23 cellular contexts compared by ENCODE assay signal in genomic region chr9:135068776-135069415, GRCh38. TPM values are rescaled to one million over a fixed set of nuclear protein-coding genes. Genes with fewer than 3 reads are reported as not detected.
DNase-seq lines count a peak whose midpoint lies in the region; ATAC-seq and TF ChIP-seq lines count a peak whose summit lies in the region.
"Had no signal": no experiment of that assay in that cellular context is flagged by ENCODE, and none has a peak within 500 bp of the region (broad histone marks: within the 10 kb centered on the region; RNA-seq: fewer than 3 reads in every experiment).

No MANE protein-coding gene starts in this region.

- H3K4me1 ChIP-seq in heart right ventricle (no peaks in the 10 kb centered on the region), RWPE2 (ENCODE audit: insufficient read depth, poor library complexity, severe bottlenecking) (no peaks in the 10 kb centered on the region), transverse colon (no peaks in the 10 kb centered on the region), mesenchymal stem cell (ENCODE audit: control insufficient read depth, insufficient read depth, low read depth, low read length) (no peaks in the 10 kb centered on the region)

- H3K27ac ChIP-seq in heart right ventricle: no peak overlapping the region
- H3K27ac ChIP-seq in RWPE2 (ENCODE audit: poor library complexity, severe bottlenecking): no peak overlapping the region
- H3K27ac ChIP-seq in transverse colon: no peak overlapping the region
- H3K27ac ChIP-seq in mesenchymal stem cell (ENCODE audit: low read length, poor library complexity, severe bottlenecking): no peak overlapping the region
- H3K27ac ChIP-seq: cardiac muscle cell, neutrophil, skin epidermis had no signal

- H3K4me2 ChIP-seq in mesenchymal stem cell (ENCODE audit: low read length, poor library complexity, severe bottlenecking): no peak overlapping the region

- intact Hi-C loops in Right ventricle myocardium inferior (cut with DNase I) (no loop called here), heart right ventricle (cut with DNase I) (no loop called here), transverse colon (cut with DNase I; ENCODE audit: low total_unique reads) (no loop called here)

- no peak overlapping the region for H3K18ac ChIP-seq in mesenchymal stem cell (ENCODE audit: low read depth in 1 of 2, low read length in 2 of 2)

- H3K14ac ChIP-seq in mesenchymal stem cell (ENCODE audit: low read length in 2 of 2): no peak overlapping the region

- H3K27me3 ChIP-seq in heart right ventricle (peaks cover 0 to 58% (median 47%) of the 10 kb centered on the region in 7 donors), RWPE2 (ENCODE audit: insufficient read depth, poor library complexity, severe bottlenecking) (peaks cover 4% of the 10 kb centered on the region), transverse colon (peaks cover 28% of the 10 kb centered on the region), mesenchymal stem cell (ENCODE audit: control insufficient read depth in 1 of 2, insufficient read depth in 1 of 2, low read length in 2 of 2) (peaks cover 3 to 42% of the 10 kb centered on the region in 2 experiments)

- H2AFZ ChIP-seq in mesenchymal stem cell (ENCODE audit: low read depth, low read length): no peak overlapping the region

- no peak overlapping the region for H2BK15ac ChIP-seq in mesenchymal stem cell (ENCODE audit: low read depth, poor library complexity, severe bottlenecking)

- ATAC-seq in Right ventricle myocardium inferior (no peak), heart right ventricle (no peak), RWPE2 (ENCODE audit: low read depth) (no peak)
- ATAC-seq: left cardiac atrium had no signal

- H4K8ac ChIP-seq in mesenchymal stem cell (ENCODE audit: low read length): no peak overlapping the region

- 79 to 80% methylated on average over 18 of the region's 18 CpGs for WGBS in heart right ventricle, 2 donors
- WGBS in transverse colon (ENCODE audit: low coverage in 1 of 2), 2 donors: 60 to 68% methylated on average over 5 to 18 of the region's 18 CpGs
- 83% methylated on average over 18 of the region's 18 CpGs for WGBS in mesenchymal stem cell

- H3K23ac ChIP-seq in mesenchymal stem cell (ENCODE audit: low read length in 2 of 2): no peak overlapping the region

- H3K9me3 ChIP-seq in heart right ventricle (peaks cover 0 to 8% (median 0%) of the 10 kb centered on the region in 11 donors), RWPE2 (ENCODE audit: severe bottlenecking) (peaks cover under 1% of the 10 kb centered on the region), transverse colon (no peaks in the 10 kb centered on the region), mesenchymal stem cell (ENCODE audit: control insufficient read depth, low read length) (no peaks in the 10 kb centered on the region)
- H3K9me3 ChIP-seq: neutrophil had no signal

- H2BK5ac ChIP-seq in mesenchymal stem cell (ENCODE audit: low read depth, low read length, poor library complexity, severe bottlenecking): no peak overlapping the region

- no peak overlapping the region for H2AK5ac ChIP-seq in mesenchymal stem cell (ENCODE audit: low read length, severe bottlenecking)

- H3K36me3 ChIP-seq in heart right ventricle (no peaks in the 10 kb centered on the region), RWPE2 (ENCODE audit: low read depth) (no peaks in the 10 kb centered on the region), transverse colon (no peaks in the 10 kb centered on the region), mesenchymal stem cell (ENCODE audit: control insufficient read depth in 1 of 2, insufficient read depth in 2 of 2, low read depth in 1 of 2, low read length in 2 of 2) (no peaks in the 10 kb centered on the region)
- H3K36me3 ChIP-seq: cardiac muscle cell, neutrophil had no signal

- DNase-seq in Right ventricle myocardium inferior (ENCODE audit: missing footprints): peak; percentile 30
- no peak for DNase-seq in heart right ventricle
- peak; percentile 30 for DNase-seq in RWPE2 (ENCODE audit: low spot score)
- peak; percentile 68 for DNase-seq in mesenteric fat pad (ENCODE audit: low spot score)
- DNase-seq in transverse colon: peak; percentile 3
- DNase-seq in mesenchymal stem cell: no peak
- DNase-seq in iPS-NIHi7 (ENCODE audit: extremely low spot score): no peak
- DNase-seq: activated CD4-positive, alpha-beta T cell treated with anti-CD3 and anti-CD28 coated beads, Interleukin-2, amount 50 U/mL, for 48 hours; activated CD4-positive, CD25-positive, alpha-beta regulatory T cell treated with anti-CD3 and anti-CD28 coated beads, Interleukin-2, amount 50 U/mL, for 72 hours; CD4-positive, alpha-beta memory T cell; foreskin melanocyte; IMR-90; left cardiac atrium; NCI-H446; NCI-H748 treated with DMSO at 0.1 percent for 48 hours; SIG-M5; stimulated activated CD4-positive, alpha-beta T cell treated with anti-CD3 and anti-CD28 coated beads, Interleukin-1b, Interleukin-23, amount 100 ng/mL, for 48 hours; stimulated activated naive CD4-positive, alpha-beta T cell treated with Interleukin-2 at 50 U/mL for 16 hours had no signal

- H3K4me3 ChIP-seq in heart right ventricle (no peak overlapping the region), RWPE2 (ENCODE audit: severe bottlenecking) (no peak overlapping the region), transverse colon (no peak overlapping the region), mesenchymal stem cell (ENCODE audit: insufficient read depth in 1 of 2, low read depth in 1 of 2, low read length in 2 of 2) (no peak overlapping the region)
- H3K4me3 ChIP-seq: cardiac muscle cell, skin epidermis had no signal

- H2BK12ac ChIP-seq in mesenchymal stem cell (ENCODE audit: low read length in 2 of 2): no peak overlapping the region

- no peak overlapping the region for H3K4ac ChIP-seq in mesenchymal stem cell (ENCODE audit: low read depth in 1 of 2, low read length in 2 of 2)

- no peak overlapping the region for H3K9ac ChIP-seq in mesenchymal stem cell (ENCODE audit: low read length)

- no peak for TF ChIP-seq EP300 in transverse colon (IDR thresholded peaks at IDR 0.05; ENCODE audit: low read depth)

- no peak for TF ChIP-seq CTCF in heart right ventricle (IDR thresholded peaks at IDR 0.05)
- no peak for TF ChIP-seq CTCF in RWPE2 (IDR thresholded peaks at IDR 0.05; ENCODE audit: poor library complexity, severe bottlenecking)
- TF ChIP-seq CTCF in transverse colon (IDR thresholded peaks at IDR 0.05): no peak

- no peaks in the 10 kb centered on the region for H3K79me1 ChIP-seq in mesenchymal stem cell (replicated peaks; ENCODE audit: low read length, poor library complexity, severe bottlenecking)

- H4K91ac ChIP-seq in mesenchymal stem cell (ENCODE audit: low read length): no peak overlapping the region

- in situ Hi-C loops in transverse colon (cut with MboI; ENCODE audit: low pct_ligation_motif_present in 1 of 4, low pct_unique_long_range_greater_than_20kb in 1 of 4, low sequenced_read_pairs in 3 of 4): no loop called here

- no peak for TF ChIP-seq POLR2A in transverse colon (IDR thresholded peaks at IDR 0.05)

- H2BK120ac ChIP-seq in mesenchymal stem cell (ENCODE audit: low read depth, low read length): no peak overlapping the region

RNA-seq across cellular contexts. Expression of gene OLFM1, which starts 18.6 kb away (rescaled TPM):
- 17.9 TPM for total RNA-seq in Right ventricle myocardium inferior
- total RNA-seq in heart right ventricle: 10 to 100 TPM in 2 of 10 donors, 1 to 10 TPM in 8; 3.3 to 13.3 (median 5.9) TPM
- 10 to 100 TPM; 11.3 to 14.9 TPM for polyA plus RNA-seq in heart right ventricle
- 22.6 TPM for total RNA-seq in mesenteric fat pad
- total RNA-seq in transverse colon: 1 to 10 TPM in 3 of 4 donors, not detected in 1; 3.7 to 7.8 (median 4.0) TPM
- 0.18 TPM for polyA plus RNA-seq in mesenchymal stem cell (2013, experiment 1 of 2)
- 0.21 TPM for polyA plus RNA-seq in mesenchymal stem cell (2013, experiment 2 of 2)
- total RNA-seq: CD4-positive, alpha-beta memory T cell; LHCN-M2; T-helper 2 cell treated with Interferon-gamma antibody and Interleukin-4, amounts not matched to agents 100 ng/mL and 5 ng/mL, for 36 hours had no signal
- polyA plus RNA-seq: CD4-positive, alpha-beta memory T cell had no signal

Comparison
In these comparisons a context has a peak if more than half of its experiments do, and no peak if none do; other contexts are left out.
1. DNase-seq: peak in Right ventricle myocardium inferior (single experiment), RWPE2 (single experiment), mesenteric fat pad (single experiment) and transverse colon (single experiment); none in heart right ventricle (0 of 2), mesenchymal stem cell (single experiment) and iPS-NIHi7 (single experiment).